In genomic region chr13:48586591-48587103, GRCh38 we compare ENCODE assay signal across 1 cellular context.
TF ChIP-seq lines count a peak whose summit lies in the region.

No MANE protein-coding gene starts in this region.

TF ChIP-seq in GM23338, 12 proteins besides CTCF, POLR2A, EP300 and RAD21 (continued from another document):
- TF ChIP-seq ETS1 (IDR thresholded peaks at IDR 0.05) (no peak), ZNF331 (CRISPR knock-in tag; IDR thresholded peaks at IDR 0.05; ENCODE audit: low read depth) (no peak), ZNF462 (CRISPR knock-in tag; IDR thresholded peaks at IDR 0.05) (no peak), ZNF114 (CRISPR knock-in tag; IDR thresholded peaks at IDR 0.05) (no peak), EZH2phosphoT487 (IDR thresholded peaks at IDR 0.05; ENCODE audit: unreplicated experiment) (no peak), CREB1 (CRISPR knock-in tag; IDR thresholded peaks at IDR 0.05; ENCODE audit: low read depth) (no peak), EZH2 (IDR thresholded peaks at IDR 0.05; ENCODE audit: low read depth, unreplicated experiment) (no peak)
